In genomic region chr5:61000887-61001286, GRCh38 we compare ENCODE assay signal across 21 cellular contexts. TPM values are rescaled to one million over a fixed set of nuclear protein-coding genes. Genes with fewer than 3 reads are reported as not detected.
DNase-seq lines count a peak whose midpoint lies in the region; ATAC-seq and FAIRE-seq lines count a peak whose summit lies in the region.
"Had no signal": no experiment of that assay in that cellular context is flagged by ENCODE, and none has a peak within 500 bp of the region (broad histone marks: within the 10 kb centered on the region; RNA-seq: fewer than 3 reads in every experiment).

No MANE protein-coding gene starts in this region.

- ATAC-seq in Right ventricle myocardium inferior (peak; percentile 34), right cardiac atrium (no peak)
- ATAC-seq: HCT116 had no signal

- H3K4me1 ChIP-seq in right cardiac atrium (ENCODE audit: control insufficient read depth, insufficient read depth, low read length) = no peaks in the 10 kb centered on the region
- peaks cover 6% of the 10 kb centered on the region for H3K4me1 ChIP-seq in adipocyte (ENCODE audit: control insufficient read depth, insufficient read depth, low read length)
- H3K4me1 ChIP-seq: BLaER1 had no signal

- H3K4me3 ChIP-seq in right cardiac atrium (ENCODE audit: low read length) (no peak overlapping the region), adipocyte (ENCODE audit: low read length) (no peak overlapping the region)
- H3K4me3 ChIP-seq: BLaER1 had no signal

- H3K36me3 ChIP-seq in adipocyte (ENCODE audit: control insufficient read depth, insufficient read depth, low read length, severe bottlenecking) = no peaks in the 10 kb centered on the region

- intact Hi-C loops in Right ventricle myocardium inferior (cut with DNase I) (no loop called here), right cardiac atrium (cut with DNase I) (no loop called here)

- H3K27me3 ChIP-seq in right cardiac atrium (ENCODE audit: control insufficient read depth, insufficient read depth) (no peaks in the 10 kb centered on the region), adipocyte (replicated peaks; ENCODE audit: control insufficient read depth, insufficient read depth, low read length) (no peaks in the 10 kb centered on the region)
- H3K27me3 ChIP-seq: BLaER1 had no signal

- DNase-seq in Right ventricle myocardium inferior (ENCODE audit: missing footprints) (no peak), right cardiac atrium (no peak), GM04504 (ENCODE audit: low read depth) (peak; percentile 6), adipocyte (ENCODE audit: low read depth) (peak; percentile 58), kidney tubule cell (ENCODE audit: low spot score) (peak; percentile 9), NAMALWA (ENCODE audit: low spot score) (no peak), GM19239 (ENCODE audit: insufficient read length, low spot score) (no peak), NCI-H748 treated with DMSO at 0.1 percent for 48 hours (lab: John Stamatoyannopoulos, UW) (no peak)
- DNase-seq: CD4-positive, alpha-beta memory T cell; DMS79; GDM1; Kasumi-1; NCI-H1105; NCI-H2081; NCI-H446 treated with DMSO at 0.1 percent for 48 hours; OCI-M1; SIG-M5 had no signal

- H3K9ac ChIP-seq in adipocyte (ENCODE audit: low read length) = no peak overlapping the region
- H3K9ac ChIP-seq: BLaER1 had no signal

- no peak overlapping the region for H3K27ac ChIP-seq in right cardiac atrium (ENCODE audit: low read length)
- H3K27ac ChIP-seq: 22Rv1, BLaER1 had no signal

- FAIRE-seq in GM19239 (lab: Jason Lieb, UNC) = no peak
- FAIRE-seq: D721Med had no signal

- H3K9me3 ChIP-seq in right cardiac atrium (ENCODE audit: control insufficient read depth, low read length) (no peaks in the 10 kb centered on the region), adipocyte (ENCODE audit: control insufficient read depth, low read length) (no peaks in the 10 kb centered on the region)

RNA-seq across cellular contexts. Expression of gene NDUFAF2, which starts 55.9 kb away (rescaled TPM):
- total RNA-seq in Right ventricle myocardium inferior (42.6 TPM), right cardiac atrium (10 to 100 TPM; 32.0 to 38.8 (median 34.6) TPM)
- 74.6 TPM for polyA plus RNA-seq in right cardiac atrium

RNA-seq across cellular contexts. Expression of gene ERCC8, which starts 56.0 kb away (rescaled TPM):
- total RNA-seq in Right ventricle myocardium inferior = 4.2 TPM
- total RNA-seq in right cardiac atrium = 1 to 10 TPM; 6.7 to 9.6 (median 8.1) TPM
- 5.1 TPM for polyA plus RNA-seq in right cardiac atrium

Comparison
In these comparisons a context has a peak if more than half of its experiments do, and no peak if none do; other contexts are left out.
1. DNase-seq: peak in GM04504 (single experiment), adipocyte (single experiment) and kidney tubule cell (single experiment); none in Right ventricle myocardium inferior (single experiment), right cardiac atrium (0 of 3), NAMALWA (single experiment), GM19239 (single experiment) and NCI-H748 treated with DMSO at 0.1 percent for 48 hours (single experiment).